20 cellular contexts compared by ENCODE assay signal in genomic region chr16:84383106-84383505, GRCh38. TPM values are rescaled to one million over a fixed set of nuclear protein-coding genes. Genes with fewer than 3 reads are reported as not detected.
"Had no signal": no experiment of that assay in that cellular context is flagged by ENCODE, and none has a peak within 500 bp of the region (broad histone marks: within the 10 kb centered on the region; RNA-seq: fewer than 3 reads in every experiment).

No MANE protein-coding gene starts in this region.

- H3K27me3 ChIP-seq: MG63 had no signal

- H3K4me2 ChIP-seq: SK-N-SH had no signal

- H3K9me3 ChIP-seq: MG63, SK-N-SH had no signal

- DNase-seq: Karpas-422, KG1, MG63, NCI-H1092, NCI-H1105 treated with DMSO at 0.1 percent for 48 hours, NCI-H1436, NCI-H187, NCI-H2029, NCI-H2081 treated with DMSO at 0.1 percent for 48 hours, NCI-H2171, NCI-H226, NCI-H446, NCI-H510A, NCI-H524 treated with DMSO at 0.1 percent for 48 hours, NCI-H69, NCI-H774, RPMI8226, SHP77, SK-N-SH had no signal

- H3K36me3 ChIP-seq: MG63 had no signal

- H3K9ac ChIP-seq: SK-N-SH had no signal

- H3K4me3 ChIP-seq: MG63 had no signal

RNA-seq across cellular contexts. Expression of gene ATP2C2, which starts 14.8 kb away (rescaled TPM):
- total RNA-seq: HT1080 had no signal
